Comparison of ENCODE assay signal across 8 cellular contexts in genomic region chr12:32107376-32108267, GRCh38. TPM values are rescaled to one million over a fixed set of nuclear protein-coding genes. Genes with fewer than 3 reads are reported as not detected.
DNase-seq lines count a peak whose midpoint lies in the region; ATAC-seq and TF ChIP-seq lines count a peak whose summit lies in the region.

No MANE protein-coding gene starts in this region.

- H3K79me2 ChIP-seq in Loucy (ENCODE audit: insufficient read depth, low read length) = peaks cover 45% of the 10 kb centered on the region

- H3K9ac ChIP-seq in Loucy (ENCODE audit: low read depth, low read length, poor library complexity, severe bottlenecking) (peak overlapping the region; percentile 86), endodermal cell (ENCODE audit: extremely low read depth, low read length, poor library complexity, severe bottlenecking) (peak overlapping the region; percentile 55)

- H3K4me1 ChIP-seq in Loucy (ENCODE audit: insufficient read depth, low read length, poor library complexity, severe bottlenecking) = peaks cover 32% of the 10 kb centered on the region
- H3K4me1 ChIP-seq in endodermal cell (ENCODE audit: control insufficient read depth, insufficient read depth, low read length) = peaks cover 5% of the 10 kb centered on the region
- peaks cover 10 to 12% of the 10 kb centered on the region in 2 donors for H3K4me1 ChIP-seq in muscle layer of duodenum (ENCODE audit: control insufficient read depth in 1 of 2, insufficient read depth in 2 of 2, low read length in 2 of 2)
- peaks cover 23% of the 10 kb centered on the region for H3K4me1 ChIP-seq in suprapubic skin

- TF ChIP-seq CTCF in BJ (IDR thresholded peaks at IDR 0.05; ENCODE audit: insufficient read depth, low read depth, low read length) (no peak), Loucy (conservative IDR thresholded peaks at IDR 0.05; ENCODE audit: low read length) (no peak), endodermal cell (conservative IDR thresholded peaks at IDR 0.05) (no peak), suprapubic skin (IDR thresholded peaks at IDR 0.05) (no peak)

- H3K9me3 ChIP-seq in Loucy (ENCODE audit: insufficient read depth, low read depth, low read length) = no peaks in the 10 kb centered on the region
- no peaks in the 10 kb centered on the region for H3K9me3 ChIP-seq in endodermal cell (ENCODE audit: control insufficient read depth, low read length)
- H3K9me3 ChIP-seq in muscle layer of duodenum (ENCODE audit: control insufficient read depth in 1 of 2, low read length in 2 of 2) = no peaks in the 10 kb centered on the region
- no peaks in the 10 kb centered on the region for H3K9me3 ChIP-seq in suprapubic skin

- peaks cover 15% of the 10 kb centered on the region for H4K20me1 ChIP-seq in Loucy (ENCODE audit: insufficient read depth, low read length, poor library complexity, severe bottlenecking)

- POLR2A ChIA-PET in BJ (lab: Charles Lee) = interaction anchor here (0.7 kb wide), 1 partner anchor 445 kb away, joined by 4 read pairs; no protein-coding TSS in a partner anchor
- POLR2A ChIA-PET in activated CD8-positive, alpha-beta T cell treated with anti-CD3 and anti-CD28 coated beads, Interleukin-2, amount 10 ng/mL, durations not matched to agents 7 days and 5 days (lab: Charles Lee) = interaction anchor here (0.5 to 1.2 kb wide), 5 partner anchors 27 to 595 kb away, joined by 3 to 5 read pairs (median 4); no protein-coding TSS in a partner anchor

- no peaks in the 10 kb centered on the region for H3K27me3 ChIP-seq in BJ (ENCODE audit: control insufficient read depth, insufficient read depth, low read length)
- no peaks in the 10 kb centered on the region for H3K27me3 ChIP-seq in Loucy (ENCODE audit: insufficient read depth, low read length, poor library complexity, severe bottlenecking)
- H3K27me3 ChIP-seq in endodermal cell (ENCODE audit: control insufficient read depth, insufficient read depth, low read length, poor library complexity, severe bottlenecking) = no peaks in the 10 kb centered on the region
- H3K27me3 ChIP-seq in muscle layer of duodenum (ENCODE audit: low read depth, low read length) = no peaks in the 10 kb centered on the region
- no peaks in the 10 kb centered on the region for H3K27me3 ChIP-seq in suprapubic skin

- 0 to 7% methylated on average over 5 to 13 of the region's 14 CpGs for WGBS in endodermal cell (ENCODE audit: insufficient coverage in 1 of 2, insufficient read length in 1 of 2), 2 experiments
- WGBS in suprapubic skin = 14% methylated on average over 14 of the region's 14 CpGs

- TF ChIP-seq EP300 in suprapubic skin (IDR thresholded peaks at IDR 0.05) = no peak

- no peak for DNase-seq in BJ (ENCODE audit: low read depth)
- peak; percentile 27 for DNase-seq in activated CD8-positive, alpha-beta T cell treated with anti-CD3 and anti-CD28 coated beads, Interleukin-2, amount 10 ng/mL, durations not matched to agents 7 days and 5 days
- peak; percentile 72 for DNase-seq in endodermal cell
- DNase-seq in suprapubic skin (ENCODE audit: low spot score in 2 of 2) = no peak

- 0 out of 2 replicates have a peak, but pooled peaks cover 5% of the 10 kb centered on the region for H3F3A ChIP-seq in Loucy (ENCODE audit: low read depth)

- H3K27me3 Mint-ChIP-seq in activated CD8-positive, alpha-beta T cell treated with anti-CD3 and anti-CD28 coated beads, Interleukin-2, amount 10 ng/mL, durations not matched to agents 7 days and 5 days (ENCODE audit: low read depth) = peaks cover 7% of the 10 kb centered on the region
- H3K27me3 Mint-ChIP-seq in endodermal cell (ENCODE audit: insufficient read depth) = no peaks in the 10 kb centered on the region

- peak overlapping the region; percentile 82 for H3K4me2 ChIP-seq in Loucy (ENCODE audit: low read depth, low read length, poor library complexity, severe bottlenecking)

- no peak for TF ChIP-seq POLR2A in suprapubic skin (IDR thresholded peaks at IDR 0.05)

- H3K27ac Mint-ChIP-seq in activated CD8-positive, alpha-beta T cell treated with anti-CD3 and anti-CD28 coated beads, Interleukin-2, amount 10 ng/mL, durations not matched to agents 7 days and 5 days = peak overlapping the region; percentile 90
- H3K27ac Mint-ChIP-seq in endodermal cell = peak overlapping the region; percentile 97

- H3K9me3 Mint-ChIP-seq in activated CD8-positive, alpha-beta T cell treated with anti-CD3 and anti-CD28 coated beads, Interleukin-2, amount 10 ng/mL, durations not matched to agents 7 days and 5 days (ENCODE audit: insufficient read depth) = no peaks in the 10 kb centered on the region
- H3K9me3 Mint-ChIP-seq in endodermal cell = no peaks in the 10 kb centered on the region

- H3K4me3 Mint-ChIP-seq in activated CD8-positive, alpha-beta T cell treated with anti-CD3 and anti-CD28 coated beads, Interleukin-2, amount 10 ng/mL, durations not matched to agents 7 days and 5 days = peak overlapping the region; percentile 79
- H3K4me3 Mint-ChIP-seq in endodermal cell = peak overlapping the region; percentile 97

- H3K4me1 Mint-ChIP-seq in activated CD8-positive, alpha-beta T cell treated with anti-CD3 and anti-CD28 coated beads, Interleukin-2, amount 10 ng/mL, durations not matched to agents 7 days and 5 days (ENCODE audit: low read depth) = peaks cover 25% of the 10 kb centered on the region
- H3K4me1 Mint-ChIP-seq in endodermal cell = peaks cover 32% of the 10 kb centered on the region

- no peaks in the 10 kb centered on the region for H3K36me3 Mint-ChIP-seq in activated CD8-positive, alpha-beta T cell treated with anti-CD3 and anti-CD28 coated beads, Interleukin-2, amount 10 ng/mL, durations not matched to agents 7 days and 5 days (ENCODE audit: low read depth)
- H3K36me3 Mint-ChIP-seq in endodermal cell (ENCODE audit: low read depth) = peaks cover 10% of the 10 kb centered on the region

- CTCF ChIA-PET in BJ (lab: Yijun Ruan, JAX) = interaction anchor here (0.6 to 1.3 kb wide), 3 partner anchors 9 to 148 kb away, joined by 3 read pairs; no protein-coding TSS in a partner anchor
- CTCF ChIA-PET in activated CD8-positive, alpha-beta T cell treated with anti-CD3 and anti-CD28 coated beads, Interleukin-2, amount 10 ng/mL, durations not matched to agents 7 days and 5 days (lab: Charles Lee) = interaction anchor here (0.7 to 2.2 kb wide), 9 partner anchors 8 to 648 kb away, joined by 3 to 9 read pairs (median 5); partner anchors contain the start of gene YARS2

- ATAC-seq in GM19467 (IDR thresholded peaks at IDR 0.05; ENCODE audit: unreplicated experiment) = peak; percentile 3
- ATAC-seq in activated CD8-positive, alpha-beta T cell treated with anti-CD3 and anti-CD28 coated beads, Interleukin-2, amount 10 ng/mL, durations not matched to agents 7 days and 5 days = no peak
- no peak for ATAC-seq in HG03457 (IDR thresholded peaks at IDR 0.05; ENCODE audit: unreplicated experiment)

- peak overlapping the region; percentile 65 for H3K4me3 ChIP-seq in BJ (ENCODE audit: low read depth, low read length)
- peak overlapping the region; percentile 95 for H3K4me3 ChIP-seq in Loucy (ENCODE audit: low read length, poor library complexity, severe bottlenecking)
- H3K4me3 ChIP-seq in endodermal cell (ENCODE audit: low read length) = peak overlapping the region; percentile 90
- peak overlapping the region; percentile 69 to 92 for H3K4me3 ChIP-seq in muscle layer of duodenum (ENCODE audit: low read depth in 1 of 2, low read length in 2 of 2)
- H3K4me3 ChIP-seq in suprapubic skin = peak overlapping the region; percentile 92

- H3K36me3 ChIP-seq in BJ (ENCODE audit: control insufficient read depth, insufficient read depth, low read length) (no peaks in the 10 kb centered on the region), Loucy (ENCODE audit: insufficient read depth, low read length) (no peaks in the 10 kb centered on the region), endodermal cell (ENCODE audit: control insufficient read depth, insufficient read depth, low read length) (peaks cover 8% of the 10 kb centered on the region), muscle layer of duodenum (ENCODE audit: control insufficient read depth in 1 of 2, insufficient read depth in 2 of 2, low read length in 2 of 2) (peaks cover 0 to 6% of the 10 kb centered on the region in 2 donors), suprapubic skin (no peaks in the 10 kb centered on the region)

- H3K9me2 ChIP-seq in Loucy (replicated peaks; ENCODE audit: low read depth, low read length) = no peaks in the 10 kb centered on the region

- H2AFZ ChIP-seq in Loucy (ENCODE audit: low read length) = peak overlapping the region; percentile 92

- H3K27ac ChIP-seq in endodermal cell (ENCODE audit: low read depth, low read length) = peak overlapping the region; percentile 85
- peak overlapping the region; percentile 64 for H3K27ac ChIP-seq in muscle layer of duodenum (ENCODE audit: low read length)
- peak overlapping the region; percentile 83 for H3K27ac ChIP-seq in suprapubic skin

RNA-seq across cellular contexts. Expression of gene BICD1, which starts 1.0 kb away (rescaled TPM):
- 7.9 and 8.6 TPM in 2 replicates for polyA plus RNA-seq in BJ (2011; rRNA removed)
- 20.8 and 21.8 TPM in 2 replicates for polyA minus RNA-seq in BJ (2011; rRNA and poly(A)+ RNA removed)
- total RNA-seq in activated CD8-positive, alpha-beta T cell treated with anti-CD3 and anti-CD28 coated beads, Interleukin-2, amount 10 ng/mL, durations not matched to agents 7 days and 5 days = 10 to 100 TPM; 16.8 to 17.6 TPM
- total RNA-seq in endodermal cell = 100 to 1,000 TPM in 1 of 2 donors, 10 to 100 TPM in 1; 56.0 to 101 TPM
- 24.8 TPM for polyA plus RNA-seq in endodermal cell (2013, experiment 1 of 2)
- 21.9 TPM for polyA plus RNA-seq in endodermal cell (2013, experiment 2 of 2)
- 1 to 10 TPM; 1.5 to 5.4 (median 2.5) TPM for total RNA-seq in suprapubic skin

Comparison
In these comparisons a context has a peak if more than half of its experiments do, and no peak if none do; other contexts are left out.
1. DNase-seq: peak in activated CD8-positive, alpha-beta T cell treated with anti-CD3 and anti-CD28 coated beads, Interleukin-2, amount 10 ng/mL, durations not matched to agents 7 days and 5 days (single experiment) and endodermal cell (single experiment); none in BJ (single experiment) and suprapubic skin (0 of 2).
2. Peak in every context shown above with its lines, with median percentiles within 50 percentile points of each other: H3K4me3 ChIP-seq and H3K27ac ChIP-seq.